8 cellular contexts compared by ENCODE assay signal in genomic region chr1:40710581-40711315, GRCh38. TPM values are rescaled to one million over a fixed set of nuclear protein-coding genes. Genes with fewer than 3 reads are reported as not detected.
DNase-seq lines count a peak whose midpoint lies in the region; ATAC-seq, FAIRE-seq and TF ChIP-seq lines count a peak whose summit lies in the region.

No MANE protein-coding gene starts in this region.

- BruUV-seq in GM12878 (replicated peaks; lab: Mats Ljungman, UMichigan) = no TSS peak

- ATAC-seq in SK-N-SH treated with all-trans-retinoic acid at 6 μM for 48 hours (no peak), GM12878 (no peak), HG03432 (IDR thresholded peaks at IDR 0.05; ENCODE audit: unreplicated experiment) (no peak)

- H3K27ac ChIP-seq in SK-N-SH (ENCODE audit: low read depth in 2 of 2, low read length in 1 of 2) = peak overlapping the region; percentile 69 to 95
- H3K27ac ChIP-seq in GM12878 (ENCODE audit: control insufficient read depth, insufficient read depth) = peak overlapping the region; percentile 82
- peak overlapping the region; percentile 72 for H3K27ac ChIP-seq in suprapubic skin

- CTCF ChIA-PET in SK-N-SH (lab: Yijun Ruan, JAX) = interaction anchor here (0.6 to 1.5 kb wide), 5 partner anchors 11 to 139 kb away, joined by 3 read pairs; partner anchors contain the start of gene NFYC
- CTCF ChIA-PET in GM12878 (lab: Yijun Ruan, JAX) = interaction anchor here (0.8 to 4.2 kb wide), 9 partner anchors 9 to 63 kb away, joined by 3 to 36 read pairs (median 9); partner anchors contain the start of gene NFYC

- peaks cover 20 to 22% of the 10 kb centered on the region in 2 experiments; a peak in 3 of 4 replicates for H3K4me1 ChIP-seq in SK-N-SH (ENCODE audit: control insufficient read depth in 1 of 2, insufficient read depth in 2 of 2, low read depth in 1 of 2, low read length in 1 of 2)
- H3K4me1 ChIP-seq in GM12878 (ENCODE audit: control insufficient read depth, insufficient read depth, low read length) = peaks cover 19% of the 10 kb centered on the region
- peaks cover 61% of the 10 kb centered on the region for H3K4me1 ChIP-seq in suprapubic skin

- FAIRE-seq in GM12878 (lab: Jason Lieb, UNC) = no peak

- H3K4me2 ChIP-seq in SK-N-SH = peak overlapping the region; percentile 83
- peak overlapping the region; percentile 56 for H3K4me2 ChIP-seq in GM12878 (ENCODE audit: control insufficient read depth, insufficient read depth)

- no peak for TF ChIP-seq RAD21 in SK-N-SH (IDR thresholded peaks at IDR 0.05; ENCODE audit: low read length)
- TF ChIP-seq RAD21 in GM12878 (IDR thresholded peaks at IDR 0.05; ENCODE audit: insufficient read depth, low read depth, low read length) = no peak

- SMC1A ChIA-PET in GM12878 (lab: Charles Lee; ENCODE audit: uncharacterized antibody, unreplicated experiment) = interaction anchor here (1.0 to 6.3 kb wide), 7 partner anchors 9 to 270 kb away, joined by 3 to 115 read pairs (median 4); partner anchors contain the start of gene NFYC

- no peaks in the 10 kb centered on the region for H3K9me2 ChIP-seq in SK-N-SH

- 29% methylated on average over 7 of the region's 7 CpGs for WGBS in SK-N-SH (ENCODE audit: low lambda C conversion rate)
- WGBS in GM12878 (ENCODE audit: insufficient coverage, insufficient replicate concordance, low lambda C conversion rate, missing lambda C conversion rate) = 14% methylated on average over 7 of the region's 7 CpGs
- WGBS in suprapubic skin = 12% methylated on average over 7 of the region's 7 CpGs

- H3K79me2 ChIP-seq in SK-N-SH (ENCODE audit: insufficient read depth) (peaks cover 96% of the 10 kb centered on the region), GM12878 (ENCODE audit: control insufficient read depth, insufficient read depth, low read length) (peaks cover 88% of the 10 kb centered on the region)

- intact Hi-C loops in GM12878 (cut with micrococcal nuclease; ENCODE audit: unreplicated experiment) = no loop called here

- no peaks in the 10 kb centered on the region for H3K9me3 ChIP-seq in SK-N-SH
- no peaks in the 10 kb centered on the region for H3K9me3 ChIP-seq in GM12878 (replicated peaks; ENCODE audit: control insufficient read depth, insufficient read depth, low read length)
- H3K9me3 ChIP-seq in suprapubic skin = no peaks in the 10 kb centered on the region

- H3K36me3 ChIP-seq in SK-N-SH (replicated peaks in 1 of 2; ENCODE audit: control insufficient read depth in 1 of 2, insufficient read depth in 2 of 2, low read length in 1 of 2) = peaks cover 15 to 18% of the 10 kb centered on the region in 2 experiments
- H3K36me3 ChIP-seq in GM12878 (ENCODE audit: control insufficient read depth in 2 of 2, insufficient read depth in 2 of 2, low read length in 1 of 2) = peaks cover 0 to 10% of the 10 kb centered on the region in 2 experiments; a peak in 2 of 4 replicates
- H3K36me3 ChIP-seq in suprapubic skin = no peaks in the 10 kb centered on the region

- DNase-seq in SK-N-SH = no peak
- DNase-seq in GM12878 (ENCODE audit: low read depth, low spot score) = no peak
- peak; percentile 45 for DNase-seq in left kidney (ENCODE audit: low read depth, low spot score)
- no peak for DNase-seq in suprapubic skin (ENCODE audit: low spot score in 2 of 2)
- no peak for DNase-seq in NCI-H2171 treated with DMSO at 0.1 percent for 48 hours (lab: John Stamatoyannopoulos, UW)
- no peak for DNase-seq in activated CD4-positive, alpha-beta T cell treated with anti-CD3 and anti-CD28 coated beads for 1 hour

- no peaks in the 10 kb centered on the region for H3K27me3 ChIP-seq in SK-N-SH (ENCODE audit: insufficient read depth)
- no peaks in the 10 kb centered on the region for H3K27me3 ChIP-seq in GM12878 (replicated peaks in 1 of 2; ENCODE audit: control insufficient read depth in 2 of 2, insufficient read depth in 2 of 2, low read length in 1 of 2)
- H3K27me3 ChIP-seq in suprapubic skin = no peaks in the 10 kb centered on the region

- TF ChIP-seq CTCF in SK-N-SH (IDR thresholded peaks at IDR 0.05) = no peak
- no peak for TF ChIP-seq CTCF in GM12878 (IDR thresholded peaks at IDR 0.05 in 2 of 3, conservative IDR thresholded peaks at IDR 0.05 in 1 of 3; ENCODE audit: control insufficient read depth in 2 of 3, extremely low read depth in 1 of 3, insufficient read depth in 1 of 3, low read depth in 3 of 3, low read length in 3 of 3)
- no peak for TF ChIP-seq CTCF in suprapubic skin (IDR thresholded peaks at IDR 0.05)

- peak overlapping the region; percentile 74 for H3K9ac ChIP-seq in SK-N-SH
- H3K9ac ChIP-seq in GM12878 (ENCODE audit: control insufficient read depth, insufficient read depth, low read length) = peak overlapping the region; percentile 65

- peaks cover 24% of the 10 kb centered on the region for H3F3A ChIP-seq in SK-N-SH (replicated peaks; ENCODE audit: insufficient read depth)

- H4K20me1 ChIP-seq in SK-N-SH (ENCODE audit: insufficient read depth) (no peaks in the 10 kb centered on the region), GM12878 (ENCODE audit: control insufficient read depth, insufficient read depth) (no peaks in the 10 kb centered on the region)

- H2AFZ ChIP-seq in SK-N-SH (ENCODE audit: low read depth) (no peak overlapping the region), GM12878 (ENCODE audit: control insufficient read depth, low read depth, low read length) (no peak overlapping the region)

- peak overlapping the region; percentile 72 to 87 for H3K4me3 ChIP-seq in SK-N-SH (ENCODE audit: low read depth in 2 of 2, low read length in 1 of 2)
- H3K4me3 ChIP-seq in GM12878 = peak overlapping the region; percentile 77
- H3K4me3 ChIP-seq in suprapubic skin = peak overlapping the region; percentile 48

- RAD21 ChIA-PET in GM12878 (lab: Charles Lee; ENCODE audit: unreplicated experiment) = interaction anchor here (0.8 to 6.1 kb wide), 6 partner anchors 8 to 87 kb away, joined by 3 to 89 read pairs (median 7); partner anchors contain the start of gene NFYC

- in situ Hi-C loops in GM12878 (cut with MboI) = no loop called here

- POLR2A ChIA-PET in SK-N-SH (lab: Yijun Ruan, JAX) = interaction anchor here (3.1 kb wide), 1 partner anchor 19 kb away, joined by 10 read pairs; the partner anchor contains the start of gene NFYC
- POLR2A ChIA-PET in GM12878 (lab: Charles Lee) = interaction anchor here (1.1 to 12.7 kb wide), 7 partner anchors 10 to 54 kb away, joined by 3 to 244 read pairs (median 4); partner anchors contain the start of gene NFYC

- TF ChIP-seq POLR2A in GM12878 (IDR thresholded peaks at IDR 0.05; ENCODE audit: low read depth, low read length) (no peak), suprapubic skin (IDR thresholded peaks at IDR 0.05) (no peak)

- TF ChIP-seq EP300 in SK-N-SH (IDR thresholded peaks at IDR 0.05; ENCODE audit: borderline replicate concordance in 1 of 2, low read depth in 1 of 2, low read length in 1 of 2) (no peak), GM12878 (IDR thresholded peaks at IDR 0.05; ENCODE audit: borderline replicate concordance in 1 of 2, control insufficient read depth in 1 of 2, low read depth in 2 of 2, low read length in 2 of 2) (no peak), suprapubic skin (IDR thresholded peaks at IDR 0.05) (no peak)

TF ChIP-seq in SK-N-SH, 30 proteins besides CTCF, POLR2A, EP300 and RAD21 (continues in another document):
- no peak for TF ChIP-seq ELF1 (IDR thresholded peaks at IDR 0.05)

RNA-seq across cellular contexts. Expression of gene NFYC, which starts 19.2 kb away (rescaled TPM):
- 68.0 and 72.4 TPM in 2 replicates for polyA plus RNA-seq in SK-N-SH (2012; rRNA removed)
- polyA plus RNA-seq in SK-N-SH (2012; cell fraction: cytosol; rRNA removed) = 36.6 and 49.4 TPM in 2 replicates
- 62.5 and 88.2 TPM in 2 replicates for polyA plus RNA-seq in SK-N-SH (2012; cell fraction: nucleus; rRNA removed)
- 74.6 and 83.3 TPM in 2 replicates for total RNA-seq in GM12878 (2013; cell fraction: nucleolus; rRNA removed)
- 43.1 and 49.0 TPM in 2 replicates for total RNA-seq in GM12878 (2014; rRNA removed)
- total RNA-seq in GM12878 (2014; rRNA removed; fragmentation: Illumina TruSeq; extraction: Trizol) = 24.2 and 26.0 TPM in 2 replicates
- total RNA-seq in GM12878 (2021) = 55.0 and 66.6 TPM in 2 replicates
- 26.9 TPM for polyA plus RNA-seq in GM12878 (2011; ENCODE audit: low read depth)
- polyA plus RNA-seq in GM12878 (2011; rRNA removed) = 57.7 and 84.2 TPM in 2 replicates
- polyA plus RNA-seq in GM12878 (2011; cell fraction: cytosol; rRNA removed) = 88.5 and 135 TPM in 2 replicates
- polyA plus RNA-seq in GM12878 (2011; cell fraction: nucleus; rRNA removed) = 125 and 128 TPM in 2 replicates
- polyA plus RNA-seq in GM12878 (2012) = 39.3 and 46.7 TPM in 2 replicates
- 52.5 and 69.7 TPM in 2 replicates for polyA plus RNA-seq in GM12878 (2014; fragmentation: Illumina TruSeq; extraction: Trizol)
- 1 to 10 TPM; 4.3 to 6.9 TPM for polyA plus RNA-seq in GM12878 (2014; fragmentation: Nextera tagmentation; extraction: Ambion mirVana)
- 64.2 and 78.5 TPM in 2 replicates for polyA plus RNA-seq in GM12878 (2014; rRNA removed)
- 10 to 100 TPM; 64.1 to 70.1 TPM for polyA plus RNA-seq in GM12878 (2016; fragmentation: Nextera tagmentation; extraction: Ambion mirVana)
- polyA minus RNA-seq in GM12878 (2011; rRNA and poly(A)+ RNA removed) = 119 and 120 TPM in 2 replicates
- polyA minus RNA-seq in GM12878 (2011; cell fraction: cytosol; rRNA and poly(A)+ RNA removed) = 33.4 and 50.1 TPM in 2 replicates
- polyA minus RNA-seq in GM12878 (2011; cell fraction: nucleus; rRNA and poly(A)+ RNA removed) = 59.2 and 107 TPM in 2 replicates
- 100 to 1,000 TPM in 1 of 4 donors, 10 to 100 TPM in 3; 62.9 to 111 (median 83.5) TPM for total RNA-seq in suprapubic skin

RNA-seq across cellular contexts. Expression of gene RIMS3, which starts 45.3 kb away (rescaled TPM):
- 1.9 and 2.9 TPM in 2 replicates for polyA plus RNA-seq in SK-N-SH (2012; rRNA removed)
- 1.1 and 1.6 TPM in 2 replicates for polyA plus RNA-seq in SK-N-SH (2012; cell fraction: cytosol; rRNA removed)
- 3.5 and 4.9 TPM in 2 replicates for polyA plus RNA-seq in SK-N-SH (2012; cell fraction: nucleus; rRNA removed)
- total RNA-seq in GM12878 (2013; cell fraction: nucleolus; rRNA removed) = 0.34 and 0.46 TPM in 2 replicates
- 0.45 and 0.49 TPM in 2 replicates for total RNA-seq in GM12878 (2014; rRNA removed)
- total RNA-seq in GM12878 (2014; rRNA removed; fragmentation: Illumina TruSeq; extraction: Trizol) = 0.32 and 0.36 TPM in 2 replicates
- total RNA-seq in GM12878 (2021) = 0.74 and 0.93 TPM in 2 replicates
- 0.09 TPM for polyA plus RNA-seq in GM12878 (2011; ENCODE audit: low read depth)
- 3.9 and 4.7 TPM in 2 replicates for polyA plus RNA-seq in GM12878 (2011; rRNA removed)
- 4.1 and 4.9 TPM in 2 replicates for polyA plus RNA-seq in GM12878 (2011; cell fraction: cytosol; rRNA removed)
- polyA plus RNA-seq in GM12878 (2011; cell fraction: nucleus; rRNA removed) = 18.5 and 21.9 TPM in 2 replicates
- polyA plus RNA-seq in GM12878 (2012) = 0.14 and 0.17 TPM in 2 replicates
- 0.43 and 0.59 TPM in 2 replicates for polyA plus RNA-seq in GM12878 (2014; fragmentation: Illumina TruSeq; extraction: Trizol)
- under 1 TPM; 0.02 to 0.09 TPM for polyA plus RNA-seq in GM12878 (2014; fragmentation: Nextera tagmentation; extraction: Ambion mirVana)
- polyA plus RNA-seq in GM12878 (2014; rRNA removed) = 0.31 and 0.52 TPM in 2 replicates
- polyA plus RNA-seq in GM12878 (2016; fragmentation: Nextera tagmentation; extraction: Ambion mirVana) = 1 to 10 TPM in 1 of 2 experiments, under 1 TPM in 1; 0.29 to 1.0 TPM
- polyA minus RNA-seq in GM12878 (2011; rRNA and poly(A)+ RNA removed) = 6.5 and 8.8 TPM in 2 replicates
- 2.8 and 3.2 TPM in 2 replicates for polyA minus RNA-seq in GM12878 (2011; cell fraction: cytosol; rRNA and poly(A)+ RNA removed)
- polyA minus RNA-seq in GM12878 (2011; cell fraction: nucleus; rRNA and poly(A)+ RNA removed) = 1.9 and 2.5 TPM in 2 replicates
- total RNA-seq in suprapubic skin = 1 to 10 TPM; 2.8 to 8.2 (median 4.8) TPM
